In genomic region chr20:57391439-57392129, GRCh38 we compare ENCODE assay signal across 8 cellular contexts. TPM values are rescaled to one million over a fixed set of nuclear protein-coding genes. Genes with fewer than 3 reads are reported as not detected.
DNase-seq lines count a peak whose midpoint lies in the region; ATAC-seq and TF ChIP-seq lines count a peak whose summit lies in the region.

No MANE protein-coding gene starts in this region.

- H3K4me3 ChIP-seq in WI38 (ENCODE audit: low read depth, low read length) (peak overlapping the region; percentile 69), epithelial cell of proximal tubule (ENCODE audit: low read depth, low read length) (peak overlapping the region; percentile 79), neuron (ENCODE audit: low read length) (peak overlapping the region; percentile 91)

- H3K9me3 ChIP-seq in neuron (ENCODE audit: low read length): no peaks in the 10 kb centered on the region

- intact Hi-C loops in Right ventricle myocardium superior (cut with DNase I): loop anchor here (2.0 kb wide), 1 partner anchor 49 kb away; no protein-coding TSS in a partner anchor
- intact Hi-C loops in left cardiac atrium (cut with DNase I): loop anchor here in 1 of 2 donors (5.0 kb wide), 1 partner anchor 101 kb away; no protein-coding TSS in a partner anchor

- no peaks in the 10 kb centered on the region for H3K27me3 ChIP-seq in neuron (ENCODE audit: insufficient read depth, low read length)

- peaks cover 17% of the 10 kb centered on the region for H3K36me3 ChIP-seq in neuron (ENCODE audit: insufficient read depth, low read length)

- peaks cover 40% of the 10 kb centered on the region for H3K4me1 ChIP-seq in neuron (ENCODE audit: insufficient read depth, low read length)

- TF ChIP-seq CTCF in WI38 (IDR thresholded peaks at IDR 0.05; ENCODE audit: low read depth, low read length): no peak
- no peak for TF ChIP-seq CTCF in epithelial cell of proximal tubule (conservative IDR thresholded peaks at IDR 0.05; ENCODE audit: low read depth, low read length)

- no peak overlapping the region for H2AFZ ChIP-seq in neuron (ENCODE audit: low read depth, low read length)

- DNase-seq in Right ventricle myocardium superior: peak; percentile 66
- no peak for DNase-seq in left cardiac atrium
- DNase-seq in epithelial cell of proximal tubule (ENCODE audit: low read depth): no peak
- no peak for DNase-seq in central memory CD4-positive, alpha-beta T cell
- DNase-seq in NCI-H2029 (lab: John Stamatoyannopoulos, UW): no peak

- ATAC-seq in Right ventricle myocardium superior (ENCODE audit: poor library complexity): no peak
- no peak for ATAC-seq in left cardiac atrium
- ATAC-seq in HG03045 (IDR thresholded peaks at IDR 0.05; ENCODE audit: unreplicated experiment): peak; percentile 16

RNA-seq across cellular contexts. Expression of gene RBM38, which starts 0.4 kb away (rescaled TPM):
- total RNA-seq in Right ventricle myocardium superior (91.5 TPM), left cardiac atrium (100 to 1,000 TPM in 1 of 2 donors, 10 to 100 TPM in 1; 78.6 to 101 TPM), epithelial cell of proximal tubule (36.8 and 42.2 TPM in 2 replicates)

RNA-seq across cellular contexts. Expression of gene RAE1, which starts 40.5 kb away (rescaled TPM):
- total RNA-seq in Right ventricle myocardium superior: 13.2 TPM
- total RNA-seq in left cardiac atrium: 10 to 100 TPM; 14.3 to 14.5 TPM
- 54.1 and 74.3 TPM in 2 replicates for total RNA-seq in epithelial cell of proximal tubule
